In genomic region chr6:159742165-159742564, GRCh38 we compare ENCODE assay signal across 20 cellular contexts. TPM values are rescaled to one million over a fixed set of nuclear protein-coding genes. Genes with fewer than 3 reads are reported as not detected.
A peak's percentile ranks its signal among the peaks of the same experiment; 100 is the strongest.
DNase-seq lines count a peak whose midpoint lies in the region; ATAC-seq, FAIRE-seq and TF ChIP-seq lines count a peak whose summit lies in the region.
"Had no signal": no experiment of that assay in that cellular context is flagged by ENCODE, and none has a peak within 500 bp of the region (broad histone marks: within the 10 kb centered on the region; RNA-seq: fewer than 3 reads in every experiment).

No MANE protein-coding gene starts in this region.

- H3K9me3 Mint-ChIP-seq in activated CD4-positive, alpha-beta memory T cell treated with anti-CD3 and anti-CD28 coated beads for 36 hours, result no peaks in the 10 kb centered on the region
- no peaks in the 10 kb centered on the region for H3K9me3 Mint-ChIP-seq in activated CD4-positive, alpha-beta memory T cell treated with anti-CD3 and anti-CD28 coated beads, Interleukin-2, amount 10 ng/mL, durations not matched to agents 7 days and 5 days
- no peaks in the 10 kb centered on the region for H3K9me3 Mint-ChIP-seq in activated CD8-positive, alpha-beta T cell treated with anti-CD3 and anti-CD28 coated beads for 36 hours
- H3K9me3 Mint-ChIP-seq: CD8-positive, alpha-beta memory T cell had no signal

- peaks cover 11% of the 10 kb centered on the region for H3K79me1 ChIP-seq in mesenchymal stem cell (replicated peaks; ENCODE audit: low read length, poor library complexity, severe bottlenecking)

- CTCF ChIA-PET in activated CD4-positive, alpha-beta memory T cell treated with anti-CD3 and anti-CD28 coated beads for 36 hours (lab: Charles Lee), result no interaction called here
- CTCF ChIA-PET in activated CD4-positive, alpha-beta memory T cell treated with anti-CD3 and anti-CD28 coated beads, Interleukin-2, amount 10 ng/mL, durations not matched to agents 7 days and 5 days (lab: Charles Lee), result no interaction called here
- CTCF ChIA-PET in A673 (lab: Charles Lee), result no interaction called here
- CTCF ChIA-PET in activated CD8-positive, alpha-beta T cell treated with anti-CD3 and anti-CD28 coated beads for 36 hours (lab: Charles Lee), result interaction anchor here (1.2 kb wide), 1 partner anchor 10 kb away, joined by 3 read pairs; no protein-coding TSS in a partner anchor

- no peak overlapping the region for H2AFZ ChIP-seq in mesenchymal stem cell (ENCODE audit: low read depth, low read length)
- H2AFZ ChIP-seq: GM23248 had no signal

- in situ Hi-C loops in GM13977 (cut with MboI; ENCODE audit: low pct_unique_long_range_greater_than_20kb, low sequenced_read_pairs, unreplicated experiment), result no loop called here

- no peak overlapping the region for H3K4me3 ChIP-seq in A673 (ENCODE audit: low read depth, low read length, poor library complexity, severe bottlenecking)
- no peak overlapping the region for H3K4me3 ChIP-seq in mesenchymal stem cell (ENCODE audit: insufficient read depth in 1 of 2, low read depth in 1 of 2, low read length in 2 of 2)
- no peak overlapping the region for H3K4me3 ChIP-seq in kidney (ENCODE audit: low read length in 2 of 2)
- H3K4me3 ChIP-seq: BLaER1, GM23248 had no signal

- no peaks in the 10 kb centered on the region for H3K9me3 ChIP-seq in A673 (ENCODE audit: low read depth, low read length, poor library complexity, severe bottlenecking)
- no peaks in the 10 kb centered on the region for H3K9me3 ChIP-seq in mesenchymal stem cell (ENCODE audit: control insufficient read depth, low read length)
- H3K9me3 ChIP-seq in kidney (ENCODE audit: control insufficient read depth in 1 of 2, low read length in 2 of 2), result no peaks in the 10 kb centered on the region
- H3K9me3 ChIP-seq: BLaER1 had no signal

- no peak overlapping the region for H2AK5ac ChIP-seq in mesenchymal stem cell (ENCODE audit: low read length, severe bottlenecking)

- peak overlapping the region; percentile 18 for H3K27ac ChIP-seq in A673 (ENCODE audit: low read depth, low read length, poor library complexity, severe bottlenecking)
- H3K27ac ChIP-seq in mesenchymal stem cell (ENCODE audit: low read length, poor library complexity, severe bottlenecking), result no peak overlapping the region
- H3K27ac ChIP-seq in kidney (ENCODE audit: low read depth in 2 of 2, low read length in 2 of 2), result no peak overlapping the region
- H3K27ac ChIP-seq: BLaER1, GM23248, KMS-11 had no signal

- no peak overlapping the region for H3K4ac ChIP-seq in mesenchymal stem cell (ENCODE audit: low read depth in 1 of 2, low read length in 2 of 2)

- no peak overlapping the region for H2BK15ac ChIP-seq in mesenchymal stem cell (ENCODE audit: low read depth, poor library complexity, severe bottlenecking)

- peak overlapping the region; percentile 46 for H3K27ac Mint-ChIP-seq in activated CD4-positive, alpha-beta memory T cell treated with anti-CD3 and anti-CD28 coated beads for 36 hours
- no peak overlapping the region for H3K27ac Mint-ChIP-seq in activated CD4-positive, alpha-beta memory T cell treated with anti-CD3 and anti-CD28 coated beads, Interleukin-2, amount 10 ng/mL, durations not matched to agents 7 days and 5 days
- H3K27ac Mint-ChIP-seq in activated CD8-positive, alpha-beta T cell treated with anti-CD3 and anti-CD28 coated beads for 36 hours, result peak overlapping the region; percentile 61

- no peaks in the 10 kb centered on the region for H3K27me3 Mint-ChIP-seq in activated CD4-positive, alpha-beta memory T cell treated with anti-CD3 and anti-CD28 coated beads for 36 hours
- no peaks in the 10 kb centered on the region for H3K27me3 Mint-ChIP-seq in activated CD4-positive, alpha-beta memory T cell treated with anti-CD3 and anti-CD28 coated beads, Interleukin-2, amount 10 ng/mL, durations not matched to agents 7 days and 5 days
- H3K27me3 Mint-ChIP-seq in activated CD8-positive, alpha-beta T cell treated with anti-CD3 and anti-CD28 coated beads for 36 hours, result no peaks in the 10 kb centered on the region
- H3K27me3 Mint-ChIP-seq: CD8-positive, alpha-beta memory T cell had no signal

- no peak overlapping the region for H3K4me3 Mint-ChIP-seq in activated CD4-positive, alpha-beta memory T cell treated with anti-CD3 and anti-CD28 coated beads for 36 hours
- H3K4me3 Mint-ChIP-seq in activated CD4-positive, alpha-beta memory T cell treated with anti-CD3 and anti-CD28 coated beads, Interleukin-2, amount 10 ng/mL, durations not matched to agents 7 days and 5 days, result no peak overlapping the region
- H3K4me3 Mint-ChIP-seq in activated CD8-positive, alpha-beta T cell treated with anti-CD3 and anti-CD28 coated beads for 36 hours, result no peak overlapping the region
- H3K4me3 Mint-ChIP-seq: CD8-positive, alpha-beta memory T cell had no signal

- POLR2A ChIA-PET in activated CD4-positive, alpha-beta memory T cell treated with anti-CD3 and anti-CD28 coated beads for 36 hours (lab: Charles Lee), result interaction anchor here (1.4 kb wide), 1 partner anchor 48 kb away, joined by 3 read pairs; the partner anchor contains the start of genes MRPL18 and TCP1
- POLR2A ChIA-PET in activated CD4-positive, alpha-beta memory T cell treated with anti-CD3 and anti-CD28 coated beads, Interleukin-2, amount 10 ng/mL, durations not matched to agents 7 days and 5 days (lab: Charles Lee), result interaction anchor here (1.0 kb wide), 2 partner anchors 13 to 19 kb away, joined by 3 to 4 read pairs; no protein-coding TSS in a partner anchor
- POLR2A ChIA-PET in A673 (lab: Charles Lee; ENCODE audit: low non-redundant PET), result no interaction called here
- POLR2A ChIA-PET in activated CD8-positive, alpha-beta T cell treated with anti-CD3 and anti-CD28 coated beads for 36 hours (lab: Charles Lee), result no interaction called here

- no peak overlapping the region for H3K14ac ChIP-seq in mesenchymal stem cell (ENCODE audit: low read length in 2 of 2)

- no peak for DNase-seq in activated CD4-positive, alpha-beta memory T cell treated with anti-CD3 and anti-CD28 coated beads for 36 hours
- no peak for DNase-seq in activated CD4-positive, alpha-beta memory T cell treated with anti-CD3 and anti-CD28 coated beads, Interleukin-2, amount 10 ng/mL, durations not matched to agents 7 days and 5 days
- DNase-seq in A673 (ENCODE audit: low spot score), result no peak
- no peak for DNase-seq in activated CD8-positive, alpha-beta T cell treated with anti-CD3 and anti-CD28 coated beads for 36 hours
- DNase-seq in mesenchymal stem cell, result no peak
- no peak for DNase-seq in GM13977 (ENCODE audit: low spot score)
- DNase-seq in NCI-H526 (lab: John Stamatoyannopoulos, UW), result no peak
- DNase-seq in kidney, result no peak
- DNase-seq: 8988T; CD8-positive, alpha-beta memory T cell; DMS79 treated with DMSO at 0.1 percent for 48 hours; GM23248; NCI-H1436; NCI-H2029; NCI-H2171; NCI-H446 treated with DMSO at 0.1 percent for 48 hours; NCI-H82 had no signal

- TF ChIP-seq CTCF in A673 (conservative IDR thresholded peaks at IDR 0.05; ENCODE audit: low read depth, low read length) (no peak), GM13977 (IDR thresholded peaks at IDR 0.05; ENCODE audit: extremely low read depth, insufficient read depth, missing control alignments) (no peak), kidney (IDR thresholded peaks at IDR 0.05; ENCODE audit: borderline replicate concordance, extremely low read depth, insufficient read depth) (no peak)
- TF ChIP-seq CTCF in activated CD8-positive, alpha-beta T cell treated with anti-CD3 and anti-CD28 coated beads for 36 hours (IDR thresholded peaks at IDR 0.05), result no peak

- H3K18ac ChIP-seq in mesenchymal stem cell (ENCODE audit: low read depth in 1 of 2, low read length in 2 of 2), result no peak overlapping the region

- H3K9ac ChIP-seq in mesenchymal stem cell (ENCODE audit: low read length), result peak overlapping the region; percentile 29
- no peak overlapping the region for H3K9ac ChIP-seq in kidney (ENCODE audit: low read length in 2 of 2)
- H3K9ac ChIP-seq: BLaER1, GM23248, KMS-11 had no signal

- FAIRE-seq in kidney (lab: Jason Lieb, UNC), result no peak

- H2BK120ac ChIP-seq in mesenchymal stem cell (ENCODE audit: low read depth, low read length), result no peak overlapping the region

- WGBS in mesenchymal stem cell, result 94% methylated on average over 1 of the region's 1 CpG

- no TSS peak for BruUV-seq in A673 (replicated peaks; lab: Mats Ljungman, UMichigan)

- H3K36me3 Mint-ChIP-seq in activated CD4-positive, alpha-beta memory T cell treated with anti-CD3 and anti-CD28 coated beads for 36 hours, result peaks cover 41% of the 10 kb centered on the region
- peaks cover 64% of the 10 kb centered on the region for H3K36me3 Mint-ChIP-seq in activated CD4-positive, alpha-beta memory T cell treated with anti-CD3 and anti-CD28 coated beads, Interleukin-2, amount 10 ng/mL, durations not matched to agents 7 days and 5 days (ENCODE audit: low read depth)
- H3K36me3 Mint-ChIP-seq in activated CD8-positive, alpha-beta T cell treated with anti-CD3 and anti-CD28 coated beads for 36 hours (ENCODE audit: low read depth), result peaks cover 46% of the 10 kb centered on the region

- no peak overlapping the region for H4K8ac ChIP-seq in mesenchymal stem cell (ENCODE audit: low read length)

- H3K4me1 Mint-ChIP-seq in activated CD4-positive, alpha-beta memory T cell treated with anti-CD3 and anti-CD28 coated beads for 36 hours (ENCODE audit: low read depth), result peaks cover 22% of the 10 kb centered on the region
- peaks cover 17% of the 10 kb centered on the region for H3K4me1 Mint-ChIP-seq in activated CD4-positive, alpha-beta memory T cell treated with anti-CD3 and anti-CD28 coated beads, Interleukin-2, amount 10 ng/mL, durations not matched to agents 7 days and 5 days
- peaks cover 30% of the 10 kb centered on the region for H3K4me1 Mint-ChIP-seq in activated CD8-positive, alpha-beta T cell treated with anti-CD3 and anti-CD28 coated beads for 36 hours (ENCODE audit: low read depth)

- no peak overlapping the region for H2BK12ac ChIP-seq in mesenchymal stem cell (ENCODE audit: low read length in 2 of 2)

- H3K4me1 ChIP-seq in A673 (ENCODE audit: insufficient read depth, low read length, poor library complexity, severe bottlenecking), result peaks cover 8% of the 10 kb centered on the region
- peaks cover under 1% of the 10 kb centered on the region for H3K4me1 ChIP-seq in mesenchymal stem cell (ENCODE audit: control insufficient read depth, insufficient read depth, low read depth, low read length)
- peaks cover 0 to 2% of the 10 kb centered on the region in 2 donors for H3K4me1 ChIP-seq in kidney (ENCODE audit: control insufficient read depth in 1 of 2, insufficient read depth in 1 of 2, low read depth in 1 of 2, low read length in 2 of 2)
- H3K4me1 ChIP-seq: BLaER1 had no signal

- no peak overlapping the region for H4K91ac ChIP-seq in mesenchymal stem cell (ENCODE audit: low read length)

- no peaks in the 10 kb centered on the region for H3K27me3 ChIP-seq in A673 (replicated peaks; ENCODE audit: insufficient read depth, low read depth, low read length, poor library complexity)
- no peaks in the 10 kb centered on the region for H3K27me3 ChIP-seq in mesenchymal stem cell (ENCODE audit: control insufficient read depth in 1 of 2, insufficient read depth in 1 of 2, low read length in 2 of 2)
- H3K27me3 ChIP-seq: BLaER1 had no signal

- H3K4me2 ChIP-seq in mesenchymal stem cell (ENCODE audit: low read length, poor library complexity, severe bottlenecking), result no peak overlapping the region
- H3K4me2 ChIP-seq: BLaER1, KMS-11 had no signal

- no peak overlapping the region for H2BK5ac ChIP-seq in mesenchymal stem cell (ENCODE audit: low read depth, low read length, poor library complexity, severe bottlenecking)

- ATAC-seq in activated CD8-positive, alpha-beta T cell treated with anti-CD3 and anti-CD28 coated beads for 36 hours, result no peak
- ATAC-seq: HCT116 had no signal

- H3K36me3 ChIP-seq in A673 (ENCODE audit: insufficient read depth, low read length, poor library complexity, severe bottlenecking), result peaks cover 95% of the 10 kb centered on the region
- H3K36me3 ChIP-seq in mesenchymal stem cell (ENCODE audit: control insufficient read depth in 1 of 2, insufficient read depth in 2 of 2, low read depth in 1 of 2, low read length in 2 of 2), result peaks cover 13 to 98% of the 10 kb centered on the region in 2 experiments
- H3K36me3 ChIP-seq in kidney (ENCODE audit: control insufficient read depth in 1 of 2, insufficient read depth in 2 of 2, low read length in 2 of 2), result peaks cover 42 to 50% of the 10 kb centered on the region in 2 donors

- intact Hi-C loops in activated CD4-positive, alpha-beta memory T cell treated with anti-CD3 and anti-CD28 coated beads for 36 hours (cut with micrococcal nuclease), result no loop called here
- intact Hi-C loops in A673 (cut with micrococcal nuclease; ENCODE audit: unreplicated experiment) (no loop called here), kidney (cut with DNase I) (no loop called here)
- intact Hi-C loops in activated CD8-positive, alpha-beta T cell treated with anti-CD3 and anti-CD28 coated beads for 36 hours (cut with micrococcal nuclease), result no loop called here

- H3K23ac ChIP-seq in mesenchymal stem cell (ENCODE audit: low read length in 2 of 2), result no peak overlapping the region

RNA-seq across cellular contexts. Expression of gene WTAP, which starts 14.9 kb away (rescaled TPM):
- 10 to 100 TPM; 87.6 to 90.2 TPM for total RNA-seq in activated CD4-positive, alpha-beta memory T cell treated with anti-CD3 and anti-CD28 coated beads for 36 hours
- 100 to 1,000 TPM; 124 TPM for total RNA-seq in activated CD4-positive, alpha-beta memory T cell treated with anti-CD3 and anti-CD28 coated beads, Interleukin-2, amount 10 ng/mL, durations not matched to agents 7 days and 5 days
- total RNA-seq in A673 (2021), result 109 and 110 TPM in 2 replicates
- 10 to 100 TPM; 79.9 to 80.6 TPM for total RNA-seq in activated CD8-positive, alpha-beta T cell treated with anti-CD3 and anti-CD28 coated beads for 36 hours
- 66.5 TPM for polyA plus RNA-seq in mesenchymal stem cell (2013, experiment 1 of 2)
- 69.2 TPM for polyA plus RNA-seq in mesenchymal stem cell (2013, experiment 2 of 2)
- 108 TPM for total RNA-seq in kidney
- polyA plus RNA-seq in kidney (ENCODE audit: insufficient read depth, low read depth, low replicate concordance), result 63.5 TPM

RNA-seq across cellular contexts. Expression of gene ACAT2, which starts 19.7 kb away (rescaled TPM):
- 100 to 1,000 TPM; 115 to 116 TPM for total RNA-seq in activated CD4-positive, alpha-beta memory T cell treated with anti-CD3 and anti-CD28 coated beads for 36 hours
- total RNA-seq in activated CD4-positive, alpha-beta memory T cell treated with anti-CD3 and anti-CD28 coated beads, Interleukin-2, amount 10 ng/mL, durations not matched to agents 7 days and 5 days, result 100 to 1,000 TPM in 1 of 2 experiments, 10 to 100 TPM in 1; 98.0 to 109 TPM
- 238 and 250 TPM in 2 replicates for total RNA-seq in A673 (2021)
- total RNA-seq in activated CD8-positive, alpha-beta T cell treated with anti-CD3 and anti-CD28 coated beads for 36 hours, result 10 to 100 TPM; 70.8 to 74.1 TPM
- polyA plus RNA-seq in mesenchymal stem cell (2013, experiment 1 of 2), result 90.6 TPM
- 91.2 TPM for polyA plus RNA-seq in mesenchymal stem cell (2013, experiment 2 of 2)
- total RNA-seq in kidney, result 20.4 TPM
- polyA plus RNA-seq in kidney (ENCODE audit: insufficient read depth, low read depth, low replicate concordance), result 30.5 TPM

RNA-seq across cellular contexts. Expression of gene TCP1, which starts 47.2 kb away (rescaled TPM):
- total RNA-seq in activated CD4-positive, alpha-beta memory T cell treated with anti-CD3 and anti-CD28 coated beads for 36 hours, result 100 to 1,000 TPM; 429 to 438 TPM
- total RNA-seq in activated CD4-positive, alpha-beta memory T cell treated with anti-CD3 and anti-CD28 coated beads, Interleukin-2, amount 10 ng/mL, durations not matched to agents 7 days and 5 days, result 100 to 1,000 TPM; 203 to 212 TPM
- total RNA-seq in A673 (2021), result 505 and 528 TPM in 2 replicates
- total RNA-seq in activated CD8-positive, alpha-beta T cell treated with anti-CD3 and anti-CD28 coated beads for 36 hours, result 100 to 1,000 TPM; 446 to 452 TPM
- 92.8 TPM for polyA plus RNA-seq in mesenchymal stem cell (2013, experiment 1 of 2)
- polyA plus RNA-seq in mesenchymal stem cell (2013, experiment 2 of 2), result 97.3 TPM
- total RNA-seq in kidney, result 130 TPM
- polyA plus RNA-seq in kidney (ENCODE audit: insufficient read depth, low read depth, low replicate concordance), result 121 TPM

RNA-seq across cellular contexts. Expression of gene MRPL18, which starts 48.1 kb away (rescaled TPM):
- total RNA-seq in activated CD4-positive, alpha-beta memory T cell treated with anti-CD3 and anti-CD28 coated beads for 36 hours, result 10 to 100 TPM; 84.6 to 89.9 TPM
- total RNA-seq in activated CD4-positive, alpha-beta memory T cell treated with anti-CD3 and anti-CD28 coated beads, Interleukin-2, amount 10 ng/mL, durations not matched to agents 7 days and 5 days, result 10 to 100 TPM; 63.6 to 65.8 TPM
- 94.6 and 101 TPM in 2 replicates for total RNA-seq in A673 (2021)
- total RNA-seq in activated CD8-positive, alpha-beta T cell treated with anti-CD3 and anti-CD28 coated beads for 36 hours, result 10 to 100 TPM; 81.8 to 83.5 TPM
- polyA plus RNA-seq in mesenchymal stem cell (2013, experiment 1 of 2), result 57.8 TPM
- polyA plus RNA-seq in mesenchymal stem cell (2013, experiment 2 of 2), result 58.5 TPM
- total RNA-seq in kidney, result 56.7 TPM
- 87.2 TPM for polyA plus RNA-seq in kidney (ENCODE audit: insufficient read depth, low read depth, low replicate concordance)

RNA-seq across cellular contexts. Expression of gene SOD2, which starts 49.1 kb away (rescaled TPM):
- 100 to 1,000 TPM; 103 to 108 TPM for total RNA-seq in activated CD4-positive, alpha-beta memory T cell treated with anti-CD3 and anti-CD28 coated beads for 36 hours
- 10 to 100 TPM; 76.5 to 84.8 TPM for total RNA-seq in activated CD4-positive, alpha-beta memory T cell treated with anti-CD3 and anti-CD28 coated beads, Interleukin-2, amount 10 ng/mL, durations not matched to agents 7 days and 5 days
- total RNA-seq in A673 (2021) (139 and 159 TPM in 2 replicates), kidney (1,836 TPM)
- total RNA-seq in activated CD8-positive, alpha-beta T cell treated with anti-CD3 and anti-CD28 coated beads for 36 hours, result 100 to 1,000 TPM in 1 of 2 experiments, 10 to 100 TPM in 1; 95.5 to 105 TPM
- 86.6 TPM for polyA plus RNA-seq in mesenchymal stem cell (2013, experiment 1 of 2)
- 89.2 TPM for polyA plus RNA-seq in mesenchymal stem cell (2013, experiment 2 of 2)
- 204 TPM for polyA plus RNA-seq in kidney (ENCODE audit: insufficient read depth, low read depth, low replicate concordance)

Comparison
In these comparisons a context has a peak if more than half of its experiments do, and no peak if none do; other contexts are left out.
1. POLR2A ChIA-PET loops: an anchor here in activated CD4-positive, alpha-beta memory T cell treated with anti-CD3 and anti-CD28 coated beads for 36 hours (1.4 kb wide) and activated CD4-positive, alpha-beta memory T cell treated with anti-CD3 and anti-CD28 coated beads, Interleukin-2, amount 10 ng/mL, durations not matched to agents 7 days and 5 days (1.0 kb wide); none called in A673 and activated CD8-positive, alpha-beta T cell treated with anti-CD3 and anti-CD28 coated beads for 36 hours.